28 cellular contexts compared by ENCODE assay signal in the genomic region with DNA sequence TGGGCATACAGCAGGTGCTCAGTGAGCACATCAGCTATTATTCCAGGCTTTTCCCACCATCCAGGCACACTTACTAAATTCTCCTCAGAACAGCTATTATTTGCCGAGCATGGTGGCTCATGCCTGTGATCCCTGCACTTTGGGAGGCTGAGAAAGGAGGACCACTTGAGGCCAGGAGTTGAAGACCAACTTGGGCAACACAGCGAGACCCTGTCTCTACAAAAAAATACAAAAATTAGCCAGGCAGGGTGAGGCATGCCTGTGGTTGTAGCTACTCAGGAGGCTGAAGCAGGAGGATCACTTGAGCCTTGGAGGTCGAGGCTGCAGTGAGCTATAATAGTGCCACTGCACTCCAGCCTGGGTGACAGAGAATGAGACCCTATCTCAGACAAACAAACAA.
"Had no signal": no experiment of that assay in that cellular context is flagged by ENCODE, and none has a peak within 500 bp of the region (broad histone marks: within the 10 kb centered on the region; RNA-seq: fewer than 3 reads in every experiment).

No MANE protein-coding gene starts in this region.

- H3K27me3 Mint-ChIP-seq: stimulated activated naive CD8-positive, alpha-beta T cell treated with anti-CD3 and anti-CD28 coated beads, Interleukin-15, amount 100 ng/mL, for 72 hours; type B pancreatic cell had no signal

- H3K9me3 ChIP-seq: stomach, suprapubic skin, testis, thoracic aorta, thyroid gland, tibial artery, tibial nerve, transverse colon, upper lobe of left lung, upper lobe of right lung, uterus, vagina had no signal

- DNase-seq: stimulated activated CD4-positive, alpha-beta T cell treated with anti-CD3 and anti-CD28 coated beads, Interleukin-2, amount 100 ng/mL, for 48 hours; stimulated activated CD4-positive, alpha-beta T cell treated with anti-CD3 and anti-CD28 coated beads, Interleukin-4, amount 100 ng/mL, for 1 hour; stimulated activated CD4-positive, alpha-beta T cell treated with anti-CD3 and anti-CD28 coated beads, Interleukin-4, amount 100 ng/mL, for 24 hours; stimulated activated CD4-positive, alpha-beta T cell treated with anti-CD3 and anti-CD28 coated beads, Interleukin-4, amount 100 ng/mL, for 4 hours; stimulated activated CD8-positive, alpha-beta memory T cell treated with anti-CD3 and anti-CD28 coated beads, Interleukin-4, amount 100 ng/mL, for 48 hours; stimulated activated naive B cell treated with anti-CD40 and anti-IgM and Interleukin-4, amounts not matched to agents 10 μg/mL and 1 μg/mL and 100 μg/mL, for 72 hours; stimulated activated naive CD4-positive, alpha-beta T cell; stimulated activated naive CD4-positive, alpha-beta T cell treated with Interleukin-2 at 50 U/mL for 16 hours; stimulated activated naive CD8-positive, alpha-beta T cell treated with anti-CD3 and anti-CD28 coated beads, Interleukin-15, amount 100 ng/mL, for 72 hours; stimulated activated naive CD8-positive, alpha-beta T cell treated with anti-CD3 and anti-CD28 coated beads, Interleukin-15, Interleukin-2, amounts not matched to agents 100 U/mL and 50 U/mL, for 24 hours; stomach; substantia nigra; testis; thyroid gland; tibial artery; transverse colon; upper lobe of left lung; upper lobe of right lung; uterus had no signal

- H3K4me3 Mint-ChIP-seq: stimulated activated effector memory CD8-positive, alpha-beta T cell treated with anti-CD3 and anti-CD28 coated beads, Interleukin-12 subunit alpha, Interleukin-12 subunit beta, amount 100 ng/mL, for 72 hours; stimulated activated memory B cell treated with anti-CD40 and anti-IgM and Interleukin-4, amounts not matched to agents 10 μg/mL and 1 μg/mL and 100 μg/mL, for 72 hours; stimulated activated naive B cell treated with anti-CD40 and anti-IgM and Interleukin-4, amounts not matched to agents 10 μg/mL and 1 μg/mL and 100 μg/mL, for 72 hours; stimulated activated naive CD8-positive, alpha-beta T cell treated with anti-CD3 and anti-CD28 coated beads, Interleukin-15, amount 100 ng/mL, for 72 hours; stimulated activated naive CD8-positive, alpha-beta T cell treated with anti-CD3 and anti-CD28 coated beads, Interleukin-15, Interleukin-2, amounts not matched to agents 100 ng/mL and 50 ng/mL, for 24 hours; type B pancreatic cell had no signal

- H3K4me3 ChIP-seq: stomach, suprapubic skin, testis, thoracic aorta, thyroid gland, tibial artery, tibial nerve, transverse colon, upper lobe of left lung, upper lobe of right lung, uterus, vagina had no signal

- ATAC-seq: stimulated activated effector memory CD8-positive, alpha-beta T cell treated with anti-CD3 and anti-CD28 coated beads, Interleukin-12 subunit alpha, Interleukin-12 subunit beta, amount 100 ng/mL, for 72 hours; stimulated activated memory B cell treated with anti-CD40 and anti-IgM and Interleukin-4, amounts not matched to agents 10 μg/mL and 1 μg/mL and 100 μg/mL, for 72 hours; stimulated activated naive B cell treated with anti-CD40 and anti-IgM and Interleukin-4, amounts not matched to agents 10 μg/mL and 1 μg/mL and 100 μg/mL, for 72 hours; stimulated activated naive CD8-positive, alpha-beta T cell treated with anti-CD3 and anti-CD28 coated beads, Interleukin-15, amount 100 ng/mL, for 72 hours; stimulated activated naive CD8-positive, alpha-beta T cell treated with anti-CD3 and anti-CD28 coated beads, Interleukin-15, Interleukin-2, amounts not matched to agents 100 U/mL and 50 U/mL, for 24 hours; upper lobe of right lung had no signal

- H3K27me3 ChIP-seq: stomach, suprapubic skin, testis, thyroid gland, tibial artery, tibial nerve, transverse colon, upper lobe of left lung, upper lobe of right lung, uterus, vagina had no signal

- FAIRE-seq: urothelium cell line had no signal

- H3K36me3 Mint-ChIP-seq: stimulated activated effector memory CD8-positive, alpha-beta T cell treated with anti-CD3 and anti-CD28 coated beads, Interleukin-12 subunit alpha, Interleukin-12 subunit beta, amount 100 ng/mL, for 72 hours; stimulated activated memory B cell treated with anti-CD40 and anti-IgM and Interleukin-4, amounts not matched to agents 10 μg/mL and 1 μg/mL and 100 μg/mL, for 72 hours; stimulated activated naive B cell treated with anti-CD40 and anti-IgM and Interleukin-4, amounts not matched to agents 10 μg/mL and 1 μg/mL and 100 μg/mL, for 72 hours had no signal

- H3K36me3 ChIP-seq: stomach, suprapubic skin, thoracic aorta, thyroid gland, tibial artery, tibial nerve, transverse colon, upper lobe of left lung, upper lobe of right lung, uterus, vagina had no signal

- H3K27ac Mint-ChIP-seq: stimulated activated effector memory CD8-positive, alpha-beta T cell treated with anti-CD3 and anti-CD28 coated beads, Interleukin-12 subunit alpha, Interleukin-12 subunit beta, amount 100 ng/mL, for 72 hours; stimulated activated memory B cell treated with anti-CD40 and anti-IgM and Interleukin-4, amounts not matched to agents 10 μg/mL and 1 μg/mL and 100 μg/mL, for 72 hours; stimulated activated naive B cell treated with anti-CD40 and anti-IgM and Interleukin-4, amounts not matched to agents 10 μg/mL and 1 μg/mL and 100 μg/mL, for 72 hours; stimulated activated naive CD8-positive, alpha-beta T cell treated with anti-CD3 and anti-CD28 coated beads, Interleukin-15, amount 100 ng/mL, for 72 hours; stimulated activated naive CD8-positive, alpha-beta T cell treated with anti-CD3 and anti-CD28 coated beads, Interleukin-15, Interleukin-2, amounts not matched to agents 100 ng/mL and 50 ng/mL, for 24 hours; type B pancreatic cell had no signal

- H3K4me1 ChIP-seq: testis, thyroid gland, upper lobe of right lung, uterus had no signal

- H3K4me1 Mint-ChIP-seq: stimulated activated effector memory CD8-positive, alpha-beta T cell treated with anti-CD3 and anti-CD28 coated beads, Interleukin-12 subunit alpha, Interleukin-12 subunit beta, amount 100 ng/mL, for 72 hours; stimulated activated memory B cell treated with anti-CD40 and anti-IgM and Interleukin-4, amounts not matched to agents 10 μg/mL and 1 μg/mL and 100 μg/mL, for 72 hours; stimulated activated naive B cell treated with anti-CD40 and anti-IgM and Interleukin-4, amounts not matched to agents 10 μg/mL and 1 μg/mL and 100 μg/mL, for 72 hours; stimulated activated naive CD8-positive, alpha-beta T cell treated with anti-CD3 and anti-CD28 coated beads, Interleukin-15, amount 100 ng/mL, for 72 hours had no signal

- H3K9me3 Mint-ChIP-seq: stimulated activated effector memory CD8-positive, alpha-beta T cell treated with anti-CD3 and anti-CD28 coated beads, Interleukin-12 subunit alpha, Interleukin-12 subunit beta, amount 100 ng/mL, for 72 hours; stimulated activated memory B cell treated with anti-CD40 and anti-IgM and Interleukin-4, amounts not matched to agents 10 μg/mL and 1 μg/mL and 100 μg/mL, for 72 hours; stimulated activated naive B cell treated with anti-CD40 and anti-IgM and Interleukin-4, amounts not matched to agents 10 μg/mL and 1 μg/mL and 100 μg/mL, for 72 hours; stimulated activated naive CD8-positive, alpha-beta T cell treated with anti-CD3 and anti-CD28 coated beads, Interleukin-15, amount 100 ng/mL, for 72 hours; stimulated activated naive CD8-positive, alpha-beta T cell treated with anti-CD3 and anti-CD28 coated beads, Interleukin-15, Interleukin-2, amounts not matched to agents 100 ng/mL and 50 ng/mL, for 24 hours; type B pancreatic cell had no signal

- H3K27ac ChIP-seq: stomach, suprapubic skin, testis, thoracic aorta, thyroid gland, tibial artery, tibial nerve, transverse colon, upper lobe of left lung, upper lobe of right lung, uterus, vagina had no signal
